In the genomic region with DNA sequence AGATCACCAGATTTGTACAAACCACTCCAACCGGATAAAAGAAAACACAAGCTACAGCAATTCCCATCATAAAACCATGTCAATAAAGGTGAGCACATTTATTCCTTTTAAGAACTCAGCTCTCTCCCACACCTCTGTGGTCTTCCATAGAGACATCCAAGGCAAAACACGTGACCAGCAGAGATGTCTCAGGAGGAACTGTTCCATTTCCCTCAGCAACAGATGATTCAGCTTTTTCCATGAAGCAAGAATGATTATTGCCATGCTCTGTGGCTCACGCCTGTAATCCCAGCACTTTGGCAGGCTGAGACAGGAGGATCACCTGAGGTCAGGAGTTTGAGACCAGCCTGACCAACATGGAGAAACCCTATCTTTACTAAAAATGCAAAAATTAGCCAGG, we compare ENCODE assay signal across 1 cellular context.
TF ChIP-seq lines count a peak whose summit lies in the region.

No MANE protein-coding gene starts in this region.

TF ChIP-seq in IMR-90, 13 proteins besides CTCF, POLR2A, EP300 and RAD21 (continued from another document):
- TF ChIP-seq RFX5 (IDR thresholded peaks at IDR 0.05; ENCODE audit: low read depth, low read length): peak; percentile 87
